In genomic region chr2:61180686-61181085, GRCh38 we compare ENCODE assay signal across 11 cellular contexts. TPM values are rescaled to one million over a fixed set of nuclear protein-coding genes. Genes with fewer than 3 reads are reported as not detected.
DNase-seq lines count a peak whose midpoint lies in the region; ATAC-seq, FAIRE-seq and TF ChIP-seq lines count a peak whose summit lies in the region.
"Had no signal": no experiment of that assay in that cellular context is flagged by ENCODE, and none has a peak within 500 bp of the region (broad histone marks: within the 10 kb centered on the region; RNA-seq: fewer than 3 reads in every experiment).

No MANE protein-coding gene starts in this region.

- TF ChIP-seq POLR2A in A549 (IDR thresholded peaks at IDR 0.05; ENCODE audit: low read length): no peak

- H3F3A ChIP-seq in GM23338 (replicated peaks; ENCODE audit: low read depth): 0 out of 2 replicates have a peak, but pooled peaks cover 9% of the 10 kb centered on the region

- H3K27me3 Mint-ChIP-seq in GM23338 (ENCODE audit: insufficient read depth, low read depth, poor library complexity): peaks cover 12% of the 10 kb centered on the region
- H3K27me3 Mint-ChIP-seq in natural killer cell treated with Interleukin-12 subunit alpha and Interleukin-12 subunit beta and Interleukin-15 and Interleukin-18, amount 100 ng/mL, for 72 hours: no peaks in the 10 kb centered on the region

- H3K9me2 ChIP-seq in GM23338 (ENCODE audit: insufficient read depth): no peaks in the 10 kb centered on the region

- H3K79me2 ChIP-seq in GM23338 (replicated peaks; ENCODE audit: insufficient read depth): peaks cover 13% of the 10 kb centered on the region

- no peak for FAIRE-seq in A549 (lab: Jason Lieb, UNC)
- FAIRE-seq: bronchial epithelial cell, TTC549 had no signal

- peak overlapping the region; percentile 76 for H3K27ac Mint-ChIP-seq in GM23338
- peak overlapping the region; percentile 73 to 76 for H3K27ac Mint-ChIP-seq in natural killer cell treated with Interleukin-12 subunit alpha and Interleukin-12 subunit beta and Interleukin-15 and Interleukin-18, amount 100 ng/mL, for 72 hours

- peaks cover 10% of the 10 kb centered on the region for H3K27me3 ChIP-seq in GM23338 (ENCODE audit: insufficient read depth)

- H3K4me2 ChIP-seq in A549 (0 out of 3 replicates have a peak overlapping the region, but pooled peaks have one; percentile 89), GM23338 (no peak overlapping the region)

- POLR2A ChIA-PET in A549 (lab: Yijun Ruan, JAX): no interaction called here

- peaks cover 41% of the 10 kb centered on the region for H3K4me1 Mint-ChIP-seq in GM23338
- peaks cover 61 to 73% of the 10 kb centered on the region in 2 donors for H3K4me1 Mint-ChIP-seq in natural killer cell treated with Interleukin-12 subunit alpha and Interleukin-12 subunit beta and Interleukin-15 and Interleukin-18, amount 100 ng/mL, for 72 hours (ENCODE audit: low read depth in 2 of 2)

- H4K20me1 ChIP-seq in GM23338 (replicated peaks; ENCODE audit: insufficient read depth): peaks cover 8% of the 10 kb centered on the region

- DNase-seq in A549 (ENCODE audit: low read depth in 1 of 2, low spot score in 1 of 2) (no peak), GM23338 (ENCODE audit: low spot score) (no peak), caudate nucleus (lab: John Stamatoyannopoulos, UW) (no peak), H4 (ENCODE audit: low spot score) (no peak), nucleus accumbens (lab: John Stamatoyannopoulos, UW) (no peak)
- DNase-seq in natural killer cell treated with Interleukin-12 subunit alpha and Interleukin-12 subunit beta and Interleukin-15 and Interleukin-18, amount 100 ng/mL, for 72 hours (ENCODE audit: low spot score): no peak
- DNase-seq: NCI-H510A treated with DMSO at 0.1 percent for 48 hours had no signal

- peaks cover 59% of the 10 kb centered on the region for H3K36me3 Mint-ChIP-seq in GM23338 (ENCODE audit: low read depth)
- H3K36me3 Mint-ChIP-seq in natural killer cell treated with Interleukin-12 subunit alpha and Interleukin-12 subunit beta and Interleukin-15 and Interleukin-18, amount 100 ng/mL, for 72 hours: peaks cover 45% of the 10 kb centered on the region

- CTCF ChIA-PET in A549 (lab: Yijun Ruan, JAX): interaction anchor here (0.6 to 1.2 kb wide), 3 partner anchors 78 to 448 kb away, joined by 3 read pairs; no protein-coding TSS in a partner anchor

- no peak overlapping the region for H3K4me3 Mint-ChIP-seq in GM23338
- H3K4me3 Mint-ChIP-seq in natural killer cell treated with Interleukin-12 subunit alpha and Interleukin-12 subunit beta and Interleukin-15 and Interleukin-18, amount 100 ng/mL, for 72 hours: peak overlapping the region; percentile 79

- TF ChIP-seq EP300 in A549 (IDR thresholded peaks at IDR 0.05): no peak

- H3K4me1 ChIP-seq in A549 (peaks cover 34% of the 10 kb centered on the region), GM23338 (ENCODE audit: insufficient read depth) (peaks cover 26% of the 10 kb centered on the region)

- TF ChIP-seq CTCF in A549 (IDR thresholded peaks at IDR 0.05): no peak
- no peak for TF ChIP-seq CTCF in GM23338 (conservative IDR thresholded peaks at IDR 0.05; ENCODE audit: low read depth in 2 of 2)

- H3K27ac ChIP-seq in A549 (peak overlapping the region in 1 of 2 experiments; percentile 30; a peak in 2 of 6 replicates), GM23338 (ENCODE audit: low read depth) (no peak overlapping the region), caudate nucleus (ENCODE audit: low read depth, low read length) (peak overlapping the region; percentile 32)

- no peak overlapping the region for H2AFZ ChIP-seq in GM23338

- no peaks in the 10 kb centered on the region for H3K9me3 Mint-ChIP-seq in GM23338
- no peaks in the 10 kb centered on the region for H3K9me3 Mint-ChIP-seq in natural killer cell treated with Interleukin-12 subunit alpha and Interleukin-12 subunit beta and Interleukin-15 and Interleukin-18, amount 100 ng/mL, for 72 hours

- no peaks in the 10 kb centered on the region for H3K9me3 ChIP-seq in A549

- TF ChIP-seq RAD21 in A549 (conservative IDR thresholded peaks at IDR 0.05 in 1 of 2, IDR thresholded peaks at IDR 0.05 in 1 of 2): no peak

- H3K36me3 ChIP-seq in GM23338 (ENCODE audit: insufficient read depth): peaks cover 15% of the 10 kb centered on the region

- H3K4me3 ChIP-seq in A549: no peak overlapping the region
- H3K4me3 ChIP-seq in GM23338: no peak overlapping the region

- 98% methylated on average over 6 of the region's 6 CpGs for WGBS in A549 (ENCODE audit: missing lambda C conversion rate)

- no peak for ATAC-seq in A549
- no peak for ATAC-seq in GM23338
- no peak for ATAC-seq in natural killer cell treated with Interleukin-12 subunit alpha and Interleukin-12 subunit beta and Interleukin-15 and Interleukin-18, amount 100 ng/mL, for 72 hours
- no peak for ATAC-seq in GM19397 (IDR thresholded peaks at IDR 0.05; ENCODE audit: unreplicated experiment)
- no peak for ATAC-seq in HG03439 (IDR thresholded peaks at IDR 0.05; ENCODE audit: unreplicated experiment)

TF ChIP-seq in A549, 52 proteins besides CTCF, POLR2A, EP300 and RAD21:
- TF ChIP-seq CHD4 (IDR thresholded peaks at IDR 0.05; ENCODE audit: borderline replicate concordance) (no peak), HDAC2 (IDR thresholded peaks at IDR 0.05) (no peak), CEBPB (IDR thresholded peaks at IDR 0.05) (no peak), SMC3 (IDR thresholded peaks at IDR 0.05) (no peak), NPAS2 (CRISPR knock-in tag; IDR thresholded peaks at IDR 0.05; ENCODE audit: borderline replicate concordance) (no peak), BHLHE40 (IDR thresholded peaks at IDR 0.05; ENCODE audit: low read depth, low read length) (no peak), JUN (IDR thresholded peaks at IDR 0.05) (no peak), TFCP2L1 (CRISPR knock-in tag; IDR thresholded peaks at IDR 0.05) (no peak), ZFP36 (IDR thresholded peaks at IDR 0.05; ENCODE audit: borderline replicate concordance, partially characterized antibody) (no peak), HOXA7 (CRISPR knock-in tag; IDR thresholded peaks at IDR 0.05) (no peak)

TF ChIP-seq in GM23338, 12 proteins besides CTCF, POLR2A, EP300 and RAD21:
- TF ChIP-seq ZNF331 (CRISPR knock-in tag; IDR thresholded peaks at IDR 0.05; ENCODE audit: low read depth) (no peak), NANOG (IDR thresholded peaks at IDR 0.05; ENCODE audit: borderline replicate concordance) (no peak)

RNA-seq across cellular contexts. Expression of gene C2orf74, which starts 18.7 kb away (rescaled TPM):
- polyA plus RNA-seq in A549 (2011; rRNA removed): 32.5 and 47.8 TPM in 2 replicates
- 14.8 and 18.7 TPM in 2 replicates for polyA plus RNA-seq in A549 (2012; cell fraction: cytosol; rRNA removed)
- 2.4 and 4.4 TPM in 2 replicates for polyA plus RNA-seq in A549 (2012; cell fraction: nucleus; rRNA removed)
- polyA plus RNA-seq in A549 (2017; fragmentation: RNase III; extraction: RNeasy Plus Mini Kit Qiagen cat#74134 plus additional on column Dnase treatment): 41.8 to 44.5 TPM (median 43.6 TPM) in 3 replicates
- 6.8 and 7.5 TPM in 2 replicates for polyA minus RNA-seq in A549 (2011; rRNA and poly(A)+ RNA removed)
- total RNA-seq in GM23338 (2014; rRNA removed; shearing (Covaris generic)): 4.3 and 5.7 TPM in 2 replicates
- 18.2 and 21.5 TPM in 2 replicates for polyA plus RNA-seq in GM23338 (2016; fragmentation: Nextera tagmentation; extraction: Ambion mirVana)
- 10 to 100 TPM in 1 of 2 donors, 1 to 10 TPM in 1; 8.3 to 10.4 TPM for total RNA-seq in natural killer cell treated with Interleukin-12 subunit alpha and Interleukin-12 subunit beta and Interleukin-15 and Interleukin-18, amount 100 ng/mL, for 72 hours
- 15.0 and 19.3 TPM in 2 replicates for total RNA-seq in H4 (2014; rRNA removed; shearing (Covaris generic))
